ENCODE assay signal across 1 cellular context in the genomic region with DNA sequence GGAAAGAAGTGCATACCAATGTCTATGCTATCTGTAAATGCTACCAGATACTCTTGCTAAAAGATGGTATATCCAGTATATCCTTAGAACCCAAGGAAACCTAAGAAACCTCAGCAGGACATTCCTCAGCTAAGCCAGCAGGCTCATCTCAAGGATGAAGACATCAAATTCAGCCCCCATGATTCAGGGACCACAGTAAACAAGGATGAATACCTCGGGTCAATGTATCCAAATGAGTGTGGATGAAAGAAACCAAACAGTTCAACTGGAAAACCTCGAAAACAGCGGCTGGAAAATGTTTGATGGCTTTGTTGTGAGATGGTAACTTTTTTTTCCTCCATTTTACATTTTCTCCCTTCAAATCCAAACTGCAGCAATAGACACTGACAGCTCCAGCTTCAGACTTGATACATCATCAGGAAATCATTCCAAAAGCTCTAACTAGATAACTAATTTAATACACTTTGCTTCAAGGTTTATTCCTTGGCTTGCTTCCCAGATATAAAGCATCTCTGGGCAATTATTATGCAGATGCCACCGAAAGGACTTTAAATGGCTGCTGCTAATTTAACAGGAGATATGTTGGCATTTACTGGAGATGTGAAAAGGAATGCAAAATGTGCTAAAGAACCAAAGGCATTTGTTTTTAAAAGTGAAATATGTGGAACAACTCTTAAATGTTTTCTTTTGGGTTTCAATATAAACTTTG.
TF ChIP-seq lines count a peak whose summit lies in the region.

No MANE protein-coding gene starts in this region.

TF ChIP-seq in endothelial cell of umbilical vein, 7 proteins besides CTCF, POLR2A, EP300 and RAD21:
- no peak for TF ChIP-seq FOS (IDR thresholded peaks at IDR 0.05; ENCODE audit: borderline replicate concordance, insufficient read depth, low read length)
- TF ChIP-seq EZH2 (IDR thresholded peaks at IDR 0.05; ENCODE audit: borderline replicate concordance, low read depth, low read length, severe bottlenecking), result no peak
- TF ChIP-seq JUN (IDR thresholded peaks at IDR 0.05; ENCODE audit: borderline replicate concordance, insufficient read depth, insufficient read length, low read depth), result no peak
